Comparison of ENCODE assay signal across 23 cellular contexts in the genomic region with DNA sequence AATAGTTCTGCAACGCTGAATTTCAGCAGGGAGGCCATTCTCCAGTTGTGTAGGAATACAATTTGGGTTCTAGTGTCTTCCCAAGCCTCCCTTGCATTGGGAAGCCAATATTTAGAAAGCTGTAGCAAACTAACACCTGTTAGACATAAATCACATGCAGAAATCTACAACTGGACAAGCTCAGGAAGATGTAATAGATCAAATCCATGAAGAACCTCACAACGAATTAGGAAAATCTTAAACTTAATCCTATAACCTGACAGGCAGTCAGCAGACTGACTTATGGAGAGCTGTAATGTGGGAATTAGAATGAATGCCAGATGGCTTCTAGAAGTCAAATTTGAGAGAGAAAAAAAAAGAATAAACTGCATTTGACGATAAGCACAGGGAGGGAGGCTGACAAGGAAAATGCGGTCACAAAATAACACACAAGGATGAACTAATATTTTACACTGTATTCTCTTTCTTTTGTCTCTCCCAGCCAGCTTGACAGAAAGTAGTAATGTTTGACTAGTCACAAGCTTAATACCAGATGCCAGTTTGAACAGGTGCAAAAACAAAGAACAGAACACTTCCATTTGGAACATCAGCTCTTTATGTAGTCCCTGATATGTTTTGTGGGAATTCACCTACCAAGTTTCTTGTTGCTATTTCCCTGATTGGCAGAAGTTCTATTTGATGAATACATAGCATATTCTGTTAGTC. TPM values are rescaled to one million over a fixed set of nuclear protein-coding genes. Genes with fewer than 3 reads are reported as not detected.
DNase-seq lines count a peak whose midpoint lies in the region; ATAC-seq and TF ChIP-seq lines count a peak whose summit lies in the region.
"Had no signal": no experiment of that assay in that cellular context is flagged by ENCODE, and none has a peak within 500 bp of the region (broad histone marks: within the 10 kb centered on the region; RNA-seq: fewer than 3 reads in every experiment).

No MANE protein-coding gene starts in this region.

- no peak for TF ChIP-seq CTCF in right atrium auricular region (IDR thresholded peaks at IDR 0.05)

- no peaks in the 10 kb centered on the region for H3K36me3 Mint-ChIP-seq in stimulated activated naive B cell treated with anti-CD40 and anti-IgM and Interleukin-4, amounts not matched to agents 10 μg/mL and 1 μg/mL and 100 μg/mL, for 72 hours
- H3K36me3 Mint-ChIP-seq: activated naive CD8-positive, alpha-beta T cell treated with anti-CD3 and anti-CD28 coated beads, Interleukin-2, amount 10 ng/mL, durations not matched to agents 7 days and 5 days; neural progenitor cell had no signal

- peak overlapping the region; percentile 61 for H3K27ac Mint-ChIP-seq in stimulated activated naive B cell treated with anti-CD40 and anti-IgM and Interleukin-4, amounts not matched to agents 10 μg/mL and 1 μg/mL and 100 μg/mL, for 72 hours
- H3K27ac Mint-ChIP-seq: activated CD8-positive, alpha-beta T cell treated with anti-CD3 and anti-CD28 coated beads, Interleukin-2, amount 10 ng/mL, durations not matched to agents 7 days and 5 days; activated naive CD8-positive, alpha-beta T cell treated with anti-CD3 and anti-CD28 coated beads, Interleukin-2, amount 10 ng/mL, durations not matched to agents 7 days and 5 days; neural progenitor cell; stimulated activated naive CD8-positive, alpha-beta T cell treated with anti-CD3 and anti-CD28 coated beads, Interleukin-15, Interleukin-2, amounts not matched to agents 100 ng/mL and 50 ng/mL, for 24 hours had no signal

- H3K4me3 ChIP-seq in right atrium auricular region, result no peak overlapping the region
- H3K4me3 ChIP-seq: BLaER1 treated with 17β-estradiol and CSF1 and Interleukin-3, amounts not matched to agents 10 nM and 100 nM; lower lobe of right lung; neural progenitor cell had no signal

- H3K27ac ChIP-seq in right atrium auricular region, result no peak overlapping the region
- H3K27ac ChIP-seq: BLaER1 treated with 17β-estradiol and CSF1 and Interleukin-3, amounts not matched to agents 10 nM and 100 nM; lower lobe of right lung; neural progenitor cell had no signal

- H3K4me3 Mint-ChIP-seq in stimulated activated naive B cell treated with anti-CD40 and anti-IgM and Interleukin-4, amounts not matched to agents 10 μg/mL and 1 μg/mL and 100 μg/mL, for 72 hours, result no peak overlapping the region
- H3K4me3 Mint-ChIP-seq: activated CD8-positive, alpha-beta T cell treated with anti-CD3 and anti-CD28 coated beads, Interleukin-2, amount 10 ng/mL, durations not matched to agents 7 days and 5 days; activated naive CD8-positive, alpha-beta T cell treated with anti-CD3 and anti-CD28 coated beads, Interleukin-2, amount 10 ng/mL, durations not matched to agents 7 days and 5 days; neural progenitor cell; stimulated activated naive CD8-positive, alpha-beta T cell treated with anti-CD3 and anti-CD28 coated beads, Interleukin-15, Interleukin-2, amounts not matched to agents 100 ng/mL and 50 ng/mL, for 24 hours had no signal

- H3K9me3 ChIP-seq in right atrium auricular region, result no peaks in the 10 kb centered on the region
- H3K9me3 ChIP-seq: BLaER1 treated with 17β-estradiol and CSF1 and Interleukin-3, amounts not matched to agents 10 nM and 100 nM; lower lobe of right lung had no signal

- no peaks in the 10 kb centered on the region for H3K36me3 ChIP-seq in right atrium auricular region
- H3K36me3 ChIP-seq: BLaER1 treated with 17β-estradiol and CSF1 and Interleukin-3, amounts not matched to agents 10 nM and 100 nM; lower lobe of right lung; neural progenitor cell had no signal

- H3K4me1 ChIP-seq in right atrium auricular region, result no peaks in the 10 kb centered on the region
- H3K4me1 ChIP-seq: BLaER1 treated with 17β-estradiol and CSF1 and Interleukin-3, amounts not matched to agents 10 nM and 100 nM; lower lobe of right lung had no signal

- H3K27me3 ChIP-seq in right atrium auricular region, result no peaks in the 10 kb centered on the region
- H3K27me3 ChIP-seq: BLaER1 treated with 17β-estradiol and CSF1 and Interleukin-3, amounts not matched to agents 10 nM and 100 nM; neural progenitor cell had no signal

- no peak for ATAC-seq in stimulated activated naive B cell treated with anti-CD40 and anti-IgM and Interleukin-4, amounts not matched to agents 10 μg/mL and 1 μg/mL and 100 μg/mL, for 72 hours (replicated peaks)
- ATAC-seq in GM18861 (IDR thresholded peaks at IDR 0.05; ENCODE audit: unreplicated experiment), result no peak
- ATAC-seq in GM19455 (IDR thresholded peaks at IDR 0.05; ENCODE audit: unreplicated experiment), result no peak
- ATAC-seq: activated CD8-positive, alpha-beta T cell treated with anti-CD3 and anti-CD28 coated beads, Interleukin-2, amount 10 ng/mL, durations not matched to agents 7 days and 5 days; lower lobe of right lung; sciatic nerve had no signal

- no peaks in the 10 kb centered on the region for H3K4me1 Mint-ChIP-seq in stimulated activated naive B cell treated with anti-CD40 and anti-IgM and Interleukin-4, amounts not matched to agents 10 μg/mL and 1 μg/mL and 100 μg/mL, for 72 hours
- H3K4me1 Mint-ChIP-seq: activated naive CD8-positive, alpha-beta T cell treated with anti-CD3 and anti-CD28 coated beads, Interleukin-2, amount 10 ng/mL, durations not matched to agents 7 days and 5 days; neural progenitor cell had no signal

- DNase-seq in NCI-H510A treated with DMSO at 0.1 percent for 48 hours (lab: John Stamatoyannopoulos, UW) (peak; percentile 60), NCI-H510A (lab: John Stamatoyannopoulos, UW) (no peak), NCI-H345 (lab: John Stamatoyannopoulos, UW) (peak; percentile 63), SHP77 (lab: John Stamatoyannopoulos, UW) (peak; percentile 85 to 86), right atrium auricular region (ENCODE audit: low spot score) (no peak)
- DNase-seq in stimulated activated naive B cell treated with anti-CD40 and anti-IgM and Interleukin-4, amounts not matched to agents 10 μg/mL and 1 μg/mL and 100 μg/mL, for 72 hours, result no peak
- DNase-seq: activated CD4-positive, alpha-beta T cell treated with anti-CD3 and anti-CD28 coated beads for 1 hour; activated CD8-positive, alpha-beta T cell treated with anti-CD3 and anti-CD28 coated beads, Interleukin-2, amount 10 ng/mL, durations not matched to agents 7 days and 5 days; activated effector memory CD4-positive, alpha-beta T cell treated with Interleukin-2 at 50 U/mL for 16 hours; activated naive CD8-positive, alpha-beta T cell treated with anti-CD3 and anti-CD28 coated beads, Interleukin-2, amount 10 ng/mL, durations not matched to agents 7 days and 5 days; activated T-cell treated with anti-CD3 and anti-CD28 coated beads for 4 hours; HCEC 1CT; kidney; lower lobe of right lung; NCI-H1048; NCI-H446; SW 1271 had no signal

- H3K27me3 Mint-ChIP-seq in stimulated activated naive B cell treated with anti-CD40 and anti-IgM and Interleukin-4, amounts not matched to agents 10 μg/mL and 1 μg/mL and 100 μg/mL, for 72 hours, result peaks cover 6 to 16% of the 10 kb centered on the region in 2 donors

- H3K9me3 Mint-ChIP-seq in stimulated activated naive B cell treated with anti-CD40 and anti-IgM and Interleukin-4, amounts not matched to agents 10 μg/mL and 1 μg/mL and 100 μg/mL, for 72 hours, result no peaks in the 10 kb centered on the region
- H3K9me3 Mint-ChIP-seq: activated naive CD8-positive, alpha-beta T cell treated with anti-CD3 and anti-CD28 coated beads, Interleukin-2, amount 10 ng/mL, durations not matched to agents 7 days and 5 days; neural progenitor cell; stimulated activated naive CD8-positive, alpha-beta T cell treated with anti-CD3 and anti-CD28 coated beads, Interleukin-15, Interleukin-2, amounts not matched to agents 100 ng/mL and 50 ng/mL, for 24 hours had no signal

RNA-seq across cellular contexts. Expression of a gene that starts 50.8 kb away (rescaled TPM):
- total RNA-seq in right atrium auricular region, result 10 to 100 TPM; 10.4 to 12.5 TPM

Comparison
In these comparisons a context has a peak if more than half of its experiments do, and no peak if none do; other contexts are left out.
1. DNase-seq: peak in NCI-H510A treated with DMSO at 0.1 percent for 48 hours (single experiment), NCI-H345 (single experiment) and SHP77 (2 of 2); none in NCI-H510A (single experiment), stimulated activated naive B cell treated with anti-CD40 and anti-IgM and Interleukin-4, amounts not matched to agents 10 μg/mL and 1 μg/mL and 100 μg/mL, for 72 hours (single experiment) and right atrium auricular region (single experiment).